Comparison of ENCODE assay signal across 12 cellular contexts in the genomic region with DNA sequence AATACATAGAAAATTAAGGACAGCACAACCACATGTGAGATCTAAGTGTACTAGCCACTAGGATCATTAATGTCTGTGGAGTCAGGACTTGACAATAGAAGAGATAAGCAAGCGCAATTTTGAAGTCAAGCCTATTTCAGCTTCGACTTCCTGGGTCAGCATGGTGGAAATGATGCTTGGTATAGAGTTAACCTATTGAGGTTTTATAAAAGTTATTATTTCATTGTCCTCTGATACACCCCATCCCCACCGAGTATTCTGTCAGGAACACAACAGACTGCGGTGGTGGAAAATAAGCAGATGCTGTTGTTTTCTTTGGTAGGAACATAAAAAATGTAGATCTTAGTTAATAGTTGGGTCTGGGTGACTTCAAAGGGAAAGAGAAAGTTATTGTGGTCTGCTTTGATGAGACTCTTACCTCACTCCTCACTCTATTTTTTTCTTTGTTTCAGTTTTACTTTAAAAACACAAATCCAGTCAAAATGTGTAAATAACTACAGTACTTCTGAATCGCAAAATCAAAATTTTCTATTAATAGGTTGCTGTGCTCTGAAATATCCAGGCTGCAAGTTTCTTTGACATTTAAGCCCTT.
DNase-seq lines count a peak whose midpoint lies in the region; ATAC-seq and TF ChIP-seq lines count a peak whose summit lies in the region.
"Had no signal": no experiment of that assay in that cellular context is flagged by ENCODE, and none has a peak within 500 bp of the region (broad histone marks: within the 10 kb centered on the region; RNA-seq: fewer than 3 reads in every experiment).

No MANE protein-coding gene starts in this region.

- H3K36me3 Mint-ChIP-seq in CD8-positive, alpha-beta memory T cell: no peaks in the 10 kb centered on the region

- no peak for TF ChIP-seq EP300 in sigmoid colon (IDR thresholded peaks at IDR 0.05)

- H3K4me3 ChIP-seq in CD8-positive, alpha-beta memory T cell (ENCODE audit: low read length): no peak overlapping the region
- H3K4me3 ChIP-seq in sigmoid colon: no peak overlapping the region

- peak overlapping the region; percentile 21 to 80 (median 49) for H3K4me3 Mint-ChIP-seq in CD8-positive, alpha-beta memory T cell
- H3K4me3 Mint-ChIP-seq: dendritic cell treated with granulocyte-macrophage colony-stimulating factor and Interleukin-4, amounts not matched to agents 40 ng/mL and 50 ng/mL, for 4 days; neural crest cell had no signal

- peak in 2 of 5 donors; percentile 27 to 33 for DNase-seq in CD8-positive, alpha-beta memory T cell
- DNase-seq in NCI-H2196 (lab: John Stamatoyannopoulos, UW; ENCODE audit: unreplicated experiment) (no peak), HK-2 (ENCODE audit: unreplicated experiment) (no peak), pons (ENCODE audit: low spot score) (no peak), sigmoid colon (no peak)
- DNase-seq: NCI-H1436 treated with DMSO at 0.1 percent for 48 hours, SHP77 treated with DMSO at 0.1 percent for 48 hours had no signal

- H3K36me3 ChIP-seq in CD8-positive, alpha-beta memory T cell (ENCODE audit: insufficient read depth, low read length): no peaks in the 10 kb centered on the region
- no peaks in the 10 kb centered on the region for H3K36me3 ChIP-seq in sigmoid colon

- H3K27ac Mint-ChIP-seq in CD8-positive, alpha-beta memory T cell: peak overlapping the region in 2 of 8 donors; percentile 25 to 35
- H3K27ac Mint-ChIP-seq: dendritic cell treated with granulocyte-macrophage colony-stimulating factor and Interleukin-4, amounts not matched to agents 40 ng/mL and 50 ng/mL, for 4 days had no signal

- H3K27me3 ChIP-seq in CD8-positive, alpha-beta memory T cell (ENCODE audit: insufficient read depth, low read length, poor library complexity, severe bottlenecking): no peaks in the 10 kb centered on the region
- no peaks in the 10 kb centered on the region for H3K27me3 ChIP-seq in sigmoid colon

- POLR2A ChIA-PET in CD8-positive, alpha-beta memory T cell (lab: Charles Lee): no interaction called here

- no peaks in the 10 kb centered on the region for H3K9me3 Mint-ChIP-seq in CD8-positive, alpha-beta memory T cell
- H3K9me3 Mint-ChIP-seq: dendritic cell treated with granulocyte-macrophage colony-stimulating factor and Interleukin-4, amounts not matched to agents 40 ng/mL and 50 ng/mL, for 4 days; neural crest cell had no signal

- H3K27ac ChIP-seq in CD8-positive, alpha-beta memory T cell (ENCODE audit: low read depth, low read length): no peak overlapping the region
- H3K27ac ChIP-seq in sigmoid colon: no peak overlapping the region

- intact Hi-C loops in sigmoid colon (cut with DNase I): no loop called here

- peaks cover 9 to 18% (median 15%) of the 10 kb centered on the region in 3 donors for H3K4me1 Mint-ChIP-seq in CD8-positive, alpha-beta memory T cell

- H3K9me3 ChIP-seq in CD8-positive, alpha-beta memory T cell (ENCODE audit: low read length): no peaks in the 10 kb centered on the region
- no peaks in the 10 kb centered on the region for H3K9me3 ChIP-seq in sigmoid colon

- 64 to 81% methylated on average over 5 of the region's 5 CpGs for WGBS in sigmoid colon, 2 donors

- ATAC-seq in GM19035 (IDR thresholded peaks at IDR 0.05; ENCODE audit: unreplicated experiment) (peak; percentile 86), HG02759 (IDR thresholded peaks at IDR 0.05; ENCODE audit: unreplicated experiment) (peak; percentile 92), HG03565 (IDR thresholded peaks at IDR 0.05; ENCODE audit: unreplicated experiment) (peak; percentile 94)

- peaks cover 0 to 3% of the 10 kb centered on the region in 2 donors for H3K27me3 Mint-ChIP-seq in CD8-positive, alpha-beta memory T cell
- H3K27me3 Mint-ChIP-seq: dendritic cell treated with granulocyte-macrophage colony-stimulating factor and Interleukin-4, amounts not matched to agents 40 ng/mL and 50 ng/mL, for 4 days had no signal

- CTCF ChIA-PET in CD8-positive, alpha-beta memory T cell (lab: Charles Lee): no interaction called here

- H3K4me1 ChIP-seq in CD8-positive, alpha-beta memory T cell (ENCODE audit: insufficient read depth, low read length): no peaks in the 10 kb centered on the region
- H3K4me1 ChIP-seq in sigmoid colon: no peaks in the 10 kb centered on the region

- TF ChIP-seq POLR2A in sigmoid colon (IDR thresholded peaks at IDR 0.05): no peak

- no peak for TF ChIP-seq CTCF in sigmoid colon (IDR thresholded peaks at IDR 0.05)
